8 cellular contexts compared by ENCODE assay signal in genomic region chr5:73498057-73498992, GRCh38. TPM values are rescaled to one million over a fixed set of nuclear protein-coding genes. Genes with fewer than 3 reads are reported as not detected.
DNase-seq lines count a peak whose midpoint lies in the region; ATAC-seq and TF ChIP-seq lines count a peak whose summit lies in the region.

TSS of gene BTF3 (plus strand) at chr5:73498442. CDS start at chr5:73498668, 226 bp downstream.

- CTCF ChIA-PET in activated CD4-positive, alpha-beta memory T cell treated with anti-CD3 and anti-CD28 coated beads, Interleukin-2, amount 10 ng/mL, durations not matched to agents 7 days and 5 days (lab: Charles Lee): interaction anchor here (0.9 to 1.6 kb wide), 5 partner anchors 13 to 66 kb away, joined by 3 to 7 read pairs (median 5); partner anchors contain the start of gene ANKRA2

- peak within 1 kb of the TSS; percentile 98 for H3K27ac ChIP-seq in lower lobe of right lung

- no peaks in the 10 kb centered on the region for H3K9me3 ChIP-seq in lower lobe of right lung

- peaks cover 47% of the 10 kb centered on the region for H3K4me1 Mint-ChIP-seq in activated CD4-positive, alpha-beta memory T cell treated with anti-CD3 and anti-CD28 coated beads, Interleukin-2, amount 10 ng/mL, durations not matched to agents 7 days and 5 days

- peak; percentile 97 for DNase-seq in CD1c-positive myeloid dendritic cell (ENCODE audit: extremely low spot score)
- peak; percentile 60 for DNase-seq in NCI-H82 treated with DMSO at 0.1 percent for 48 hours (lab: John Stamatoyannopoulos, UW; ENCODE audit: unreplicated experiment)
- peak; percentile 95 for DNase-seq in activated CD4-positive, alpha-beta memory T cell treated with anti-CD3 and anti-CD28 coated beads, Interleukin-2, amount 10 ng/mL, durations not matched to agents 7 days and 5 days
- DNase-seq in ecto neural progenitor cell (ENCODE audit: low spot score): peak; percentile 94
- DNase-seq in lower lobe of right lung: peak; percentile 97
- peak; percentile 85 to 93 (median 85) for DNase-seq in stimulated activated CD4-positive, alpha-beta T cell treated with anti-CD3 and anti-CD28 coated beads, TNF-alpha, amount 100 ng/mL, for 24 hours (ENCODE audit: low read depth in 3 of 3)

- no peak for TF ChIP-seq CTCF in lower lobe of right lung (IDR thresholded peaks at IDR 0.05)

- H3K27me3 Mint-ChIP-seq in activated CD4-positive, alpha-beta memory T cell treated with anti-CD3 and anti-CD28 coated beads, Interleukin-2, amount 10 ng/mL, durations not matched to agents 7 days and 5 days: peaks cover 9% of the 10 kb centered on the region

- peak within 1 kb of the TSS; percentile 98 for H3K27ac Mint-ChIP-seq in activated CD4-positive, alpha-beta memory T cell treated with anti-CD3 and anti-CD28 coated beads, Interleukin-2, amount 10 ng/mL, durations not matched to agents 7 days and 5 days

- H3K36me3 ChIP-seq in lower lobe of right lung: peaks cover 21% of the 10 kb centered on the region

- H3K36me3 Mint-ChIP-seq in activated CD4-positive, alpha-beta memory T cell treated with anti-CD3 and anti-CD28 coated beads, Interleukin-2, amount 10 ng/mL, durations not matched to agents 7 days and 5 days (ENCODE audit: low read depth): peaks cover 37% of the 10 kb centered on the region

- ATAC-seq in GM19438 (IDR thresholded peaks at IDR 0.05; ENCODE audit: low read depth, unreplicated experiment): peak; percentile 94
- peak; percentile 75 for ATAC-seq in HG03575 (IDR thresholded peaks at IDR 0.05; ENCODE audit: extremely low read depth, insufficient number of reproducible peaks, low FRiP score, unreplicated experiment)
- peak; percentile 98 to 99 for ATAC-seq in lower lobe of right lung

- no peaks in the 10 kb centered on the region for H3K9me3 Mint-ChIP-seq in activated CD4-positive, alpha-beta memory T cell treated with anti-CD3 and anti-CD28 coated beads, Interleukin-2, amount 10 ng/mL, durations not matched to agents 7 days and 5 days

- intact Hi-C loops in lower lobe of right lung (cut with DNase I): no loop called here

- H3K4me3 Mint-ChIP-seq in activated CD4-positive, alpha-beta memory T cell treated with anti-CD3 and anti-CD28 coated beads, Interleukin-2, amount 10 ng/mL, durations not matched to agents 7 days and 5 days: peak within 1 kb of the TSS; percentile 98

- no peaks in the 10 kb centered on the region for H3K27me3 ChIP-seq in lower lobe of right lung (ENCODE audit: low read depth)

- peak within 1 kb of the TSS; percentile 82 for H3K4me3 ChIP-seq in lower lobe of right lung

- POLR2A ChIA-PET in activated CD4-positive, alpha-beta memory T cell treated with anti-CD3 and anti-CD28 coated beads, Interleukin-2, amount 10 ng/mL, durations not matched to agents 7 days and 5 days (lab: Charles Lee): interaction anchor here (0.6 to 4.4 kb wide), 20 partner anchors 9 to 1176 kb away, joined by 3 to 55 read pairs (median 3); partner anchors contain the start of genes ANKRA2, FOXD1 and UTP15

- peaks cover 25% of the 10 kb centered on the region for H3K4me1 ChIP-seq in lower lobe of right lung

RNA-seq across cellular contexts. Expression of gene BTF3, which starts in this region (rescaled TPM):
- 100 to 1,000 TPM; 716 to 729 TPM for total RNA-seq in activated CD4-positive, alpha-beta memory T cell treated with anti-CD3 and anti-CD28 coated beads, Interleukin-2, amount 10 ng/mL, durations not matched to agents 7 days and 5 days
- 388 TPM for total RNA-seq in lower lobe of right lung

Comparison
In these comparisons a context has a peak if more than half of its experiments do, and no peak if none do; other contexts are left out.
1. Peak in every context shown above with its lines: DNase-seq, ATAC-seq, H3K4me3 ChIP-seq and H3K27ac ChIP-seq.